In the genomic region with DNA sequence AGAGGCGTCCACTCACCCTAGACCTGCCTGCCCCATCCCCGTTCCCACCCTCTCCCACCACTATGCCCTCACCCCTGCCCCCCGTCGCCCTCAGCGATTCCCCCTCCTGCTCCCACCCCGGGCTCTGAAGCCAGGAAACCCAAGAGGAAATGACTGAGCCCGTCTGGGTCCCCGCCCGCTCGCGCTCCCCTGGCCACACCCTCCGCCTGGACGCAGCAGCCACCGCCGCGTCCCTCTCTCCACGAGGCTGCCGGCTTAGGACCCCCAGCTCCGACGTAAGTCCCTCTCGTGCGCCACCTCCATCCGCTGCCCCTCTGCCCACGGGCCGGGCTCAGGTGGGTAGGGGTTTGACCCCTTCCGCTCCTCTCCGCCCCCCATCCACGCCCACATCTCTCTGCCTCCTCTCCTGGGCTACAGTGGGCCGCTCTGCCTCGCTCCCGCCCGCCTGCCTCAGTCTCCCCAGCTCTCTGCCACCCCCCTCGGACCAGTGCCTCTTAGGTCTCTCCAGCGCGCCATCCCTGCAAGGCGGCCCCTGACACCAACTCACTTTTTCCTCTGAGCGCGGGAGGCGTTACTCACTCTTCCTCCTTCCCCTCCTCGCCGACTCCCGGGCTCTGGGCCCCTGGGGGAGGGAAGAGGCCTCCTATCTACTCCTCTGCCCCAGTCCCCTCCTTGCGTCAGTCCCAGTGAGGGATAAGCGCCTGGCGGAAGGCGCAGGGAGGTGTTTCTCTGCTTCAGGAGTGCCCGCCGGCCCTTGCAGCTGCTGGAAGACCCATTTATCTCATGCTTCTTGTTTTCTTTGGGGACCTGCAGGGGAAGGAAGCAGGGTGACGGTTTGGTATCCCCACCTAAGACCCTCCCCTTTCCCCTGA, we compare ENCODE assay signal across 1 cellular context.
TF ChIP-seq lines count a peak whose summit lies in the region.

A gene with protein sequence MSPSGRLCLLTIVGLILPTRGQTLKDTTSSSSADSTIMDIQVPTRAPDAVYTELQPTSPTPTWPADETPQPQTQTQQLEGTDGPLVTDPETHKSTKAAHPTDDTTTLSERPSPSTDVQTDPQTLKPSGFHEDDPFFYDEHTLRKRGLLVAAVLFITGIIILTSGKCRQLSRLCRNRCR (plus strand): TSS at position 201 of the 872 bp plus-strand sequence. CDS start 816 bp downstream, outside the sequence.

TF ChIP-seq in HepG2, 621 proteins besides CTCF, POLR2A, EP300 and RAD21 (continued from another document):
- TF ChIP-seq, protein P1, sequence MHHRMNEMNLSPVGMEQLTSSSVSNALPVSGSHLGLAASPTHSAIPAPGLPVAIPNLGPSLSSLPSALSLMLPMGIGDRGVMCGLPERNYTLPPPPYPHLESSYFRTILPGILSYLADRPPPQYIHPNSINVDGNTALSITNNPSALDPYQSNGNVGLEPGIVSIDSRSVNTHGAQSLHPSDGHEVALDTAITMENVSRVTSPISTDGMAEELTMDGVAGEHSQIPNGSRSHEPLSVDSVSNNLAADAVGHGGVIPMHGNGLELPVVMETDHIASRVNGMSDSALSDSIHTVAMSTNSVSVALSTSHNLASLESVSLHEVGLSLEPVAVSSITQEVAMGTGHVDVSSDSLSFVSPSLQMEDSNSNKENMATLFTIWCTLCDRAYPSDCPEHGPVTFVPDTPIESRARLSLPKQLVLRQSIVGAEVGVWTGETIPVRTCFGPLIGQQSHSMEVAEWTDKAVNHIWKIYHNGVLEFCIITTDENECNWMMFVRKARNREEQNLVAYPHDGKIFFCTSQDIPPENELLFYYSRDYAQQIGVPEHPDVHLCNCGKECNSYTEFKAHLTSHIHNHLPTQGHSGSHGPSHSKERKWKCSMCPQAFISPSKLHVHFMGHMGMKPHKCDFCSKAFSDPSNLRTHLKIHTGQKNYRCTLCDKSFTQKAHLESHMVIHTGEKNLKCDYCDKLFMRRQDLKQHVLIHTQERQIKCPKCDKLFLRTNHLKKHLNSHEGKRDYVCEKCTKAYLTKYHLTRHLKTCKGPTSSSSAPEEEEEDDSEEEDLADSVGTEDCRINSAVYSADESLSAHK (CRISPR knock-in tag; IDR thresholded peaks at IDR 0.05; ENCODE audit: borderline replicate concordance), result no peak
TF ChIP-seq in HepG2: peak in this region for 1.
